ENCODE assay signal across 1 cellular context in the genomic region with DNA sequence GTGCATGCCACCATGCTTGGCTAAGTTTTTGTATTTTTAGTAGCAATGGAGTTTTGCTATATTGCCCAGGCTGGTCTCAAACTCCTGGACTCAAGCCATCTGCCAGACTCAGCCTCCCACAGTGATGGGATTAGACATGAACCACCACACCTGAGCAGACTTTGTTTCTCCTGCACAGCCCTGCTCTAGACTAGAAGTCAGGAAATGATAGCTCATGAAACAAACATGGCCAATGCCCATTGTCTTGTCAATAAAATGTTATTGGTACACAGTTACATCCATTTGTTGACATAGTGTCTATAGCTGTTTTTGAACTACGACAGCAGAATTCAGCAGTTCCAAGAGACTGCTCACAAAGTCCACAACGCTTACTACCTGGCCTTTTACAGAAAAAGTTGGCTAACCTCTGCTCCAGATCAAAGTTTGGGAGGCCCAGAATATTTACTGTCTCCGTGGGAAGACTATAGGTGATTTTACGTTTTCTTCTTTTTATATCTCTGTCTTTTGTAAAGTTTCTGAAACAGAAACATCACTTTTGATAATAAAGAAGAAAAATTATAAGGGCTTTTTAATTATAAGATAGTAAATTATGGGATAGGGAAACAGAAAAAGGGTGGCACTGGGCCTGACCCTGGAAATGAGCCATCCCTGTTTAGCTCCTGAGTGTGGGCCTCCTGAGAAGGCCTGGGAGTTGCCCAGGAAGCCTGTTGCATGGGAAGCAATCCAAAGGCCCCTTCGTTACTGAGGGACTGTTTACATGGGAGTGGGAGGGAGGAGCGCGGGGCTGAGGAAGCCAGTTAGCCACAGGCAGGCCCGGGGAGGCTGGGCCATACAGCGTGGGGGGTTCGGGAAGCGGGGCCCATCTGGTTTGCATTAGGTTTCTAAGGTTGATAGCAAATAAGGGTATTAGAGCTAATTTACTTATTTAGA.
TF ChIP-seq lines count a peak whose summit lies in the region.

No MANE protein-coding gene starts in this region.

TF ChIP-seq in HepG2, 621 proteins besides CTCF, POLR2A, EP300 and RAD21 (continued from another document and continues in another):
- TF ChIP-seq, protein P1, sequence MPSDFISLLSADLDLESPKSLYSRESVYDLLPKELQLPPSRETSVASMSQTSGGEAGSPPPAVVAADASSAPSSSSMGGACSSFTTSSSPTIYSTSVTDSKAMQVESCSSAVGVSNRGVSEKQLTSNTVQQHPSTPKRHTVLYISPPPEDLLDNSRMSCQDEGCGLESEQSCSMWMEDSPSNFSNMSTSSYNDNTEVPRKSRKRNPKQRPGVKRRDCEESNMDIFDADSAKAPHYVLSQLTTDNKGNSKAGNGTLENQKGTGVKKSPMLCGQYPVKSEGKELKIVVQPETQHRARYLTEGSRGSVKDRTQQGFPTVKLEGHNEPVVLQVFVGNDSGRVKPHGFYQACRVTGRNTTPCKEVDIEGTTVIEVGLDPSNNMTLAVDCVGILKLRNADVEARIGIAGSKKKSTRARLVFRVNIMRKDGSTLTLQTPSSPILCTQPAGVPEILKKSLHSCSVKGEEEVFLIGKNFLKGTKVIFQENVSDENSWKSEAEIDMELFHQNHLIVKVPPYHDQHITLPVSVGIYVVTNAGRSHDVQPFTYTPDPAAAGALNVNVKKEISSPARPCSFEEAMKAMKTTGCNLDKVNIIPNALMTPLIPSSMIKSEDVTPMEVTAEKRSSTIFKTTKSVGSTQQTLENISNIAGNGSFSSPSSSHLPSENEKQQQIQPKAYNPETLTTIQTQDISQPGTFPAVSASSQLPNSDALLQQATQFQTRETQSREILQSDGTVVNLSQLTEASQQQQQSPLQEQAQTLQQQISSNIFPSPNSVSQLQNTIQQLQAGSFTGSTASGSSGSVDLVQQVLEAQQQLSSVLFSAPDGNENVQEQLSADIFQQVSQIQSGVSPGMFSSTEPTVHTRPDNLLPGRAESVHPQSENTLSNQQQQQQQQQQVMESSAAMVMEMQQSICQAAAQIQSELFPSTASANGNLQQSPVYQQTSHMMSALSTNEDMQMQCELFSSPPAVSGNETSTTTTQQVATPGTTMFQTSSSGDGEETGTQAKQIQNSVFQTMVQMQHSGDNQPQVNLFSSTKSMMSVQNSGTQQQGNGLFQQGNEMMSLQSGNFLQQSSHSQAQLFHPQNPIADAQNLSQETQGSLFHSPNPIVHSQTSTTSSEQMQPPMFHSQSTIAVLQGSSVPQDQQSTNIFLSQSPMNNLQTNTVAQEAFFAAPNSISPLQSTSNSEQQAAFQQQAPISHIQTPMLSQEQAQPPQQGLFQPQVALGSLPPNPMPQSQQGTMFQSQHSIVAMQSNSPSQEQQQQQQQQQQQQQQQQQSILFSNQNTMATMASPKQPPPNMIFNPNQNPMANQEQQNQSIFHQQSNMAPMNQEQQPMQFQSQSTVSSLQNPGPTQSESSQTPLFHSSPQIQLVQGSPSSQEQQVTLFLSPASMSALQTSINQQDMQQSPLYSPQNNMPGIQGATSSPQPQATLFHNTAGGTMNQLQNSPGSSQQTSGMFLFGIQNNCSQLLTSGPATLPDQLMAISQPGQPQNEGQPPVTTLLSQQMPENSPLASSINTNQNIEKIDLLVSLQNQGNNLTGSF (CRISPR knock-in tag; IDR thresholded peaks at IDR 0.05): no peak
- TF ChIP-seq ZNF124 (CRISPR knock-in tag; IDR thresholded peaks at IDR 0.05): peak; percentile 58; the same call in 1 of the 2 replicates
- peak in 1 of 2 experiments; percentile 5; a peak in 1 of 4 replicates for TF ChIP-seq NR2F1 (CRISPR knock-in tag; IDR thresholded peaks at IDR 0.05)
- TF ChIP-seq ZFP37 (CRISPR knock-in tag; IDR thresholded peaks at IDR 0.05; ENCODE audit: borderline replicate concordance): 0 out of 2 replicates have a peak, but pooled peaks have one; percentile 32
- no peak for TF ChIP-seq ZNF253 (CRISPR knock-in tag; IDR thresholded peaks at IDR 0.05; ENCODE audit: borderline replicate concordance)
- TF ChIP-seq, protein P2, sequence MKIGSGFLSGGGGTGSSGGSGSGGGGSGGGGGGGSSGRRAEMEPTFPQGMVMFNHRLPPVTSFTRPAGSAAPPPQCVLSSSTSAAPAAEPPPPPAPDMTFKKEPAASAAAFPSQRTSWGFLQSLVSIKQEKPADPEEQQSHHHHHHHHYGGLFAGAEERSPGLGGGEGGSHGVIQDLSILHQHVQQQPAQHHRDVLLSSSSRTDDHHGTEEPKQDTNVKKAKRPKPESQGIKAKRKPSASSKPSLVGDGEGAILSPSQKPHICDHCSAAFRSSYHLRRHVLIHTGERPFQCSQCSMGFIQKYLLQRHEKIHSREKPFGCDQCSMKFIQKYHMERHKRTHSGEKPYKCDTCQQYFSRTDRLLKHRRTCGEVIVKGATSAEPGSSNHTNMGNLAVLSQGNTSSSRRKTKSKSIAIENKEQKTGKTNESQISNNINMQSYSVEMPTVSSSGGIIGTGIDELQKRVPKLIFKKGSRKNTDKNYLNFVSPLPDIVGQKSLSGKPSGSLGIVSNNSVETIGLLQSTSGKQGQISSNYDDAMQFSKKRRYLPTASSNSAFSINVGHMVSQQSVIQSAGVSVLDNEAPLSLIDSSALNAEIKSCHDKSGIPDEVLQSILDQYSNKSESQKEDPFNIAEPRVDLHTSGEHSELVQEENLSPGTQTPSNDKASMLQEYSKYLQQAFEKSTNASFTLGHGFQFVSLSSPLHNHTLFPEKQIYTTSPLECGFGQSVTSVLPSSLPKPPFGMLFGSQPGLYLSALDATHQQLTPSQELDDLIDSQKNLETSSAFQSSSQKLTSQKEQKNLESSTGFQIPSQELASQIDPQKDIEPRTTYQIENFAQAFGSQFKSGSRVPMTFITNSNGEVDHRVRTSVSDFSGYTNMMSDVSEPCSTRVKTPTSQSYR (CRISPR knock-in tag; IDR thresholded peaks at IDR 0.05; ENCODE audit: borderline replicate concordance): peak; percentile 13; the same call in 1 of the 2 replicates
- no peak for TF ChIP-seq SSRP1 (CRISPR knock-in tag; IDR thresholded peaks at IDR 0.05)
- TF ChIP-seq, protein P3, sequence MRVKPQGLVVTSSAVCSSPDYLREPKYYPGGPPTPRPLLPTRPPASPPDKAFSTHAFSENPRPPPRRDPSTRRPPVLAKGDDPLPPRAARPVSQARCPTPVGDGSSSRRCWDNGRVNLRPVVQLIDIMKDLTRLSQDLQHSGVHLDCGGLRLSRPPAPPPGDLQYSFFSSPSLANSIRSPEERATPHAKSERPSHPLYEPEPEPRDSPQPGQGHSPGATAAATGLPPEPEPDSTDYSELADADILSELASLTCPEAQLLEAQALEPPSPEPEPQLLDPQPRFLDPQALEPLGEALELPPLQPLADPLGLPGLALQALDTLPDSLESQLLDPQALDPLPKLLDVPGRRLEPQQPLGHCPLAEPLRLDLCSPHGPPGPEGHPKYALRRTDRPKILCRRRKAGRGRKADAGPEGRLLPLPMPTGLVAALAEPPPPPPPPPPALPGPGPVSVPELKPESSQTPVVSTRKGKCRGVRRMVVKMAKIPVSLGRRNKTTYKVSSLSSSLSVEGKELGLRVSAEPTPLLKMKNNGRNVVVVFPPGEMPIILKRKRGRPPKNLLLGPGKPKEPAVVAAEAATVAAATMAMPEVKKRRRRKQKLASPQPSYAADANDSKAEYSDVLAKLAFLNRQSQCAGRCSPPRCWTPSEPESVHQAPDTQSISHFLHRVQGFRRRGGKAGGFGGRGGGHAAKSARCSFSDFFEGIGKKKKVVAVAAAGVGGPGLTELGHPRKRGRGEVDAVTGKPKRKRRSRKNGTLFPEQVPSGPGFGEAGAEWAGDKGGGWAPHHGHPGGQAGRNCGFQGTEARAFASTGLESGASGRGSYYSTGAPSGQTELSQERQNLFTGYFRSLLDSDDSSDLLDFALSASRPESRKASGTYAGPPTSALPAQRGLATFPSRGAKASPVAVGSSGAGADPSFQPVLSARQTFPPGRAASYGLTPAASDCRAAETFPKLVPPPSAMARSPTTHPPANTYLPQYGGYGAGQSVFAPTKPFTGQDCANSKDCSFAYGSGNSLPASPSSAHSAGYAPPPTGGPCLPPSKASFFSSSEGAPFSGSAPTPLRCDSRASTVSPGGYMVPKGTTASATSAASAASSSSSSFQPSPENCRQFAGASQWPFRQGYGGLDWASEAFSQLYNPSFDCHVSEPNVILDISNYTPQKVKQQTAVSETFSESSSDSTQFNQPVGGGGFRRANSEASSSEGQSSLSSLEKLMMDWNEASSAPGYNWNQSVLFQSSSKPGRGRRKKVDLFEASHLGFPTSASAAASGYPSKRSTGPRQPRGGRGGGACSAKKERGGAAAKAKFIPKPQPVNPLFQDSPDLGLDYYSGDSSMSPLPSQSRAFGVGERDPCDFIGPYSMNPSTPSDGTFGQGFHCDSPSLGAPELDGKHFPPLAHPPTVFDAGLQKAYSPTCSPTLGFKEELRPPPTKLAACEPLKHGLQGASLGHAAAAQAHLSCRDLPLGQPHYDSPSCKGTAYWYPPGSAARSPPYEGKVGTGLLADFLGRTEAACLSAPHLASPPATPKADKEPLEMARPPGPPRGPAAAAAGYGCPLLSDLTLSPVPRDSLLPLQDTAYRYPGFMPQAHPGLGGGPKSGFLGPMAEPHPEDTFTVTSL (CRISPR knock-in tag; IDR thresholded peaks at IDR 0.05; ENCODE audit: borderline replicate concordance): peak; percentile 63; the same call in 1 of the 2 replicates
- no peak; the same call in 1 of the 2 replicates for TF ChIP-seq SRY (CRISPR knock-in tag; IDR thresholded peaks at IDR 0.05)
- TF ChIP-seq CHCHD3 (CRISPR knock-in tag; IDR thresholded peaks at IDR 0.05): no peak
- TF ChIP-seq NFIC (IDR thresholded peaks at IDR 0.05; ENCODE audit: low read length): peak; percentile 60; the same call in 1 of the 2 replicates
- no peak for TF ChIP-seq SMC3 (IDR thresholded peaks at IDR 0.05; ENCODE audit: low read length)
- TF ChIP-seq ZNF564 (CRISPR knock-in tag; IDR thresholded peaks at IDR 0.05): no peak
- TF ChIP-seq ZNF652 (CRISPR knock-in tag; IDR thresholded peaks at IDR 0.05; ENCODE audit: borderline replicate concordance, low read depth): peak; percentile 34; the same call in 1 of the 2 replicates
- TF ChIP-seq ARNTL (CRISPR knock-in tag; IDR thresholded peaks at IDR 0.05): no peak
- TF ChIP-seq ZBTB8A (CRISPR knock-in tag; IDR thresholded peaks at IDR 0.05; ENCODE audit: borderline replicate concordance, low read depth): no peak
- TF ChIP-seq RAD51 (IDR thresholded peaks at IDR 0.05; ENCODE audit: borderline replicate concordance): no peak
- TF ChIP-seq ZSCAN31 (CRISPR knock-in tag; IDR thresholded peaks at IDR 0.05; ENCODE audit: low read depth): no peak
- no peak for TF ChIP-seq ZNF598 (CRISPR knock-in tag; IDR thresholded peaks at IDR 0.05; ENCODE audit: borderline replicate concordance)
- TF ChIP-seq MAZ (IDR thresholded peaks at IDR 0.05; ENCODE audit: borderline replicate concordance, low read depth, low read length): no peak
- TF ChIP-seq MAZ (CRISPR knock-in tag; IDR thresholded peaks at IDR 0.05; ENCODE audit: low read depth): peak; percentile 14; the same call in 1 of the 2 replicates
- no peak for TF ChIP-seq ZNF891 (CRISPR knock-in tag; IDR thresholded peaks at IDR 0.05)
- no peak for TF ChIP-seq ZNF713 (CRISPR knock-in tag; IDR thresholded peaks at IDR 0.05)
- TF ChIP-seq ZNF274 (CRISPR knock-in tag; IDR thresholded peaks at IDR 0.05): no peak
- TF ChIP-seq, protein P4, sequence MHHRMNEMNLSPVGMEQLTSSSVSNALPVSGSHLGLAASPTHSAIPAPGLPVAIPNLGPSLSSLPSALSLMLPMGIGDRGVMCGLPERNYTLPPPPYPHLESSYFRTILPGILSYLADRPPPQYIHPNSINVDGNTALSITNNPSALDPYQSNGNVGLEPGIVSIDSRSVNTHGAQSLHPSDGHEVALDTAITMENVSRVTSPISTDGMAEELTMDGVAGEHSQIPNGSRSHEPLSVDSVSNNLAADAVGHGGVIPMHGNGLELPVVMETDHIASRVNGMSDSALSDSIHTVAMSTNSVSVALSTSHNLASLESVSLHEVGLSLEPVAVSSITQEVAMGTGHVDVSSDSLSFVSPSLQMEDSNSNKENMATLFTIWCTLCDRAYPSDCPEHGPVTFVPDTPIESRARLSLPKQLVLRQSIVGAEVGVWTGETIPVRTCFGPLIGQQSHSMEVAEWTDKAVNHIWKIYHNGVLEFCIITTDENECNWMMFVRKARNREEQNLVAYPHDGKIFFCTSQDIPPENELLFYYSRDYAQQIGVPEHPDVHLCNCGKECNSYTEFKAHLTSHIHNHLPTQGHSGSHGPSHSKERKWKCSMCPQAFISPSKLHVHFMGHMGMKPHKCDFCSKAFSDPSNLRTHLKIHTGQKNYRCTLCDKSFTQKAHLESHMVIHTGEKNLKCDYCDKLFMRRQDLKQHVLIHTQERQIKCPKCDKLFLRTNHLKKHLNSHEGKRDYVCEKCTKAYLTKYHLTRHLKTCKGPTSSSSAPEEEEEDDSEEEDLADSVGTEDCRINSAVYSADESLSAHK (CRISPR knock-in tag; IDR thresholded peaks at IDR 0.05; ENCODE audit: borderline replicate concordance): no peak
- TF ChIP-seq KLF15 (CRISPR knock-in tag; IDR thresholded peaks at IDR 0.05; ENCODE audit: borderline replicate concordance): no peak
- no peak for TF ChIP-seq NFE2 (CRISPR knock-in tag; IDR thresholded peaks at IDR 0.05)
- TF ChIP-seq, protein P5, sequence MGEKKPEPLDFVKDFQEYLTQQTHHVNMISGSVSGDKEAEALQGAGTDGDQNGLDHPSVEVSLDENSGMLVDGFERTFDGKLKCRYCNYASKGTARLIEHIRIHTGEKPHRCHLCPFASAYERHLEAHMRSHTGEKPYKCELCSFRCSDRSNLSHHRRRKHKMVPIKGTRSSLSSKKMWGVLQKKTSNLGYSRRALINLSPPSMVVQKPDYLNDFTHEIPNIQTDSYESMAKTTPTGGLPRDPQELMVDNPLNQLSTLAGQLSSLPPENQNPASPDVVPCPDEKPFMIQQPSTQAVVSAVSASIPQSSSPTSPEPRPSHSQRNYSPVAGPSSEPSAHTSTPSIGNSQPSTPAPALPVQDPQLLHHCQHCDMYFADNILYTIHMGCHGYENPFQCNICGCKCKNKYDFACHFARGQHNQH (CRISPR knock-in tag; IDR thresholded peaks at IDR 0.05): peak; percentile 50; the same call in 1 of the 2 replicates
- TF ChIP-seq ATF7 (IDR thresholded peaks at IDR 0.05): no peak
- TF ChIP-seq ATF7 (CRISPR knock-in tag; IDR thresholded peaks at IDR 0.05): no peak
- TF ChIP-seq, protein P6, sequence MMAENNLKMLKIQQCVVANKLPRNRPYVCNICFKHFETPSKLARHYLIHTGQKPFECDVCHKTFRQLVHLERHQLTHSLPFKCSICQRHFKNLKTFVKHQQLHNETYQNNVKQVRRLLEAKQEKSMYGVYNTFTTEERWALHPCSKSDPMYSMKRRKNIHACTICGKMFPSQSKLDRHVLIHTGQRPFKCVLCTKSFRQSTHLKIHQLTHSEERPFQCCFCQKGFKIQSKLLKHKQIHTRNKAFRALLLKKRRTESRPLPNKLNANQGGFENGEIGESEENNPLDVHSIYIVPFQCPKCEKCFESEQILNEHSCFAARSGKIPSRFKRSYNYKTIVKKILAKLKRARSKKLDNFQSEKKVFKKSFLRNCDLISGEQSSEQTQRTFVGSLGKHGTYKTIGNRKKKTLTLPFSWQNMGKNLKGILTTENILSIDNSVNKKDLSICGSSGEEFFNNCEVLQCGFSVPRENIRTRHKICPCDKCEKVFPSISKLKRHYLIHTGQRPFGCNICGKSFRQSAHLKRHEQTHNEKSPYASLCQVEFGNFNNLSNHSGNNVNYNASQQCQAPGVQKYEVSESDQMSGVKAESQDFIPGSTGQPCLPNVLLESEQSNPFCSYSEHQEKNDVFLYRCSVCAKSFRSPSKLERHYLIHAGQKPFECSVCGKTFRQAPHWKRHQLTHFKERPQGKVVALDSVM (CRISPR knock-in tag; IDR thresholded peaks at IDR 0.05): 0 out of 2 replicates have a peak, but pooled peaks have one; percentile 13
- TF ChIP-seq ZNF136 (CRISPR knock-in tag; IDR thresholded peaks at IDR 0.05; ENCODE audit: low read depth): 0 out of 2 replicates have a peak, but pooled peaks have one; percentile 76
- 0 out of 2 replicates have a peak, but pooled peaks have one; percentile 23 for TF ChIP-seq ZNF354B (CRISPR knock-in tag; IDR thresholded peaks at IDR 0.05)
